ENCODE assay signal across 8 cellular contexts in the genomic region with DNA sequence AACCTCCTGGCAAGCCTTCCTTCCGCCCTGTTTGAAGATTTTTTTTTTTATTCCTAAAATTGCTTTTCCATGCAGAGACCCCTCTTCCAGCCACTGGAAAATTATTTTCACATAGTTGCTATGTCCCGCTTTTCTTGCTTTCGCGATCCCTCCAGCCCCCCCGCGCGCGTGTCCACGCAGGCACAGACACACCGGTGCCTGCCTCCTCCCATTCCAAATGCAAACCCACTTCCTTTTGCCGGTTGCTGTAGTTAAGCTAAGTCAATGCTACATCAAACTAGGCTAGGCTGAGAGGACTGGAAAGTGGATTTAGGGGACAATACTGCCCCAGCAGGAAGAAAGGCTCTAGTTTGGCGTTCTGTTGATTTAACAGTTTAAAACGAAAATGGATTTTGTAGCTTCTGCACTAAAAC.
DNase-seq lines count a peak whose midpoint lies in the region; ATAC-seq lines count a peak whose summit lies in the region.

No MANE protein-coding gene starts in this region.

- H3K9ac ChIP-seq in rectal smooth muscle tissue (ENCODE audit: low read length): no peak overlapping the region

- peak overlapping the region; percentile 56 for H3K27ac ChIP-seq in rectal smooth muscle tissue (ENCODE audit: low read depth, low read length)

- H3K27ac Mint-ChIP-seq in activated naive CD8-positive, alpha-beta T cell treated with anti-CD3 and anti-CD28 coated beads, Interleukin-2, amount 50 U/mL, for 24 hours: no peak overlapping the region

- peak overlapping the region; percentile 68 for H3K4me3 ChIP-seq in rectal smooth muscle tissue (ENCODE audit: low read length)

- no peaks in the 10 kb centered on the region for H3K36me3 Mint-ChIP-seq in activated naive CD8-positive, alpha-beta T cell treated with anti-CD3 and anti-CD28 coated beads, Interleukin-2, amount 50 U/mL, for 24 hours (ENCODE audit: low read depth)

- peaks cover 2% of the 10 kb centered on the region for H3K4me1 ChIP-seq in rectal smooth muscle tissue (ENCODE audit: control insufficient read depth, insufficient read depth, low read length)

- DNase-seq in NCI-H446 treated with DMSO at 0.1 percent for 48 hours (lab: John Stamatoyannopoulos, UW) (peak; percentile 17), NCI-H446 (lab: John Stamatoyannopoulos, UW) (no peak), NCI-H1105 (lab: John Stamatoyannopoulos, UW) (peak; percentile 16), hepatic stellate cell (ENCODE audit: low spot score) (peak; percentile 43)
- DNase-seq in activated naive CD8-positive, alpha-beta T cell treated with anti-CD3 and anti-CD28 coated beads, Interleukin-2, amount 50 U/mL, for 24 hours: no peak
- no peak for DNase-seq in activated effector memory CD4-positive, alpha-beta T cell treated with anti-CD3 and anti-CD28 coated beads, Interleukin-2, amount 50 U/mL, for 16 hours

- H3K27me3 ChIP-seq in rectal smooth muscle tissue (ENCODE audit: control insufficient read depth, insufficient read depth, low read length): peaks cover 5% of the 10 kb centered on the region

- no peak for ATAC-seq in activated naive CD8-positive, alpha-beta T cell treated with anti-CD3 and anti-CD28 coated beads, Interleukin-2, amount 50 U/mL, for 24 hours
- no peak for ATAC-seq in HG02571 (IDR thresholded peaks at IDR 0.05; ENCODE audit: unreplicated experiment)

- H3K27me3 Mint-ChIP-seq in activated naive CD8-positive, alpha-beta T cell treated with anti-CD3 and anti-CD28 coated beads, Interleukin-2, amount 50 U/mL, for 24 hours: peaks cover 74% of the 10 kb centered on the region

- H3K4me3 Mint-ChIP-seq in activated naive CD8-positive, alpha-beta T cell treated with anti-CD3 and anti-CD28 coated beads, Interleukin-2, amount 50 U/mL, for 24 hours: peak overlapping the region; percentile 86

- no peaks in the 10 kb centered on the region for H3K9me3 Mint-ChIP-seq in activated naive CD8-positive, alpha-beta T cell treated with anti-CD3 and anti-CD28 coated beads, Interleukin-2, amount 50 U/mL, for 24 hours

- peaks cover 28% of the 10 kb centered on the region for H3K4me1 Mint-ChIP-seq in activated naive CD8-positive, alpha-beta T cell treated with anti-CD3 and anti-CD28 coated beads, Interleukin-2, amount 50 U/mL, for 24 hours

- no peaks in the 10 kb centered on the region for H3K36me3 ChIP-seq in rectal smooth muscle tissue (ENCODE audit: control insufficient read depth, insufficient read depth, low read length)

Comparison
In these comparisons a context has a peak if more than half of its experiments do, and no peak if none do; other contexts are left out.
1. DNase-seq: peak in NCI-H446 treated with DMSO at 0.1 percent for 48 hours (single experiment), NCI-H1105 (single experiment) and hepatic stellate cell (single experiment); none in NCI-H446 (0 of 2), activated naive CD8-positive, alpha-beta T cell treated with anti-CD3 and anti-CD28 coated beads, Interleukin-2, amount 50 U/mL, for 24 hours (single experiment) and activated effector memory CD4-positive, alpha-beta T cell treated with anti-CD3 and anti-CD28 coated beads, Interleukin-2, amount 50 U/mL, for 16 hours (single experiment).